Comparison of ENCODE assay signal across 26 cellular contexts in the genomic region with DNA sequence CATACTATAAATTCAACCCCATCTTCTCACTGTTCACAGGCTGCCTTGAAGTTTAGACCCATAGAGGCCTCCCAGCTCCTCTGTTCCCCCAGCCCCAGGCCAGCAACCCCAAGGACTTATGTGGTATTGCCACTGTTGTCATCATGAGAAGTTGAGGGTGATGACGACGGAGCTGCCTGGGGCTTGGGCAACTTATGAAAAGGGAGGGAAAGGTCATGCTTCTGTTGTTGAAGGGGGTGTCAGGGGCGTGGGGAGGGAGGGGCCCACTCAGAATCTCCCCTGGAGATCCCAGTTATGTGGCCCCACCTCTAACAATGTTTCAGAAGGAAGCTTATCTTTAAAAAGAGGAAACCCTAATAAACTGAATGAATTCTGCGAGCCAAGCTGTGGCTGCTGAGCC. TPM values are rescaled to one million over a fixed set of nuclear protein-coding genes. Genes with fewer than 3 reads are reported as not detected.
"Had no signal": no experiment of that assay in that cellular context is flagged by ENCODE, and none has a peak within 500 bp of the region (broad histone marks: within the 10 kb centered on the region; RNA-seq: fewer than 3 reads in every experiment).

No MANE protein-coding gene starts in this region.

- H3K27me3 Mint-ChIP-seq: activated naive CD8-positive, alpha-beta T cell treated with anti-CD3 and anti-CD28 coated beads, Interleukin-2, amount 50 U/mL, for 24 hours had no signal

- H3K9me3 Mint-ChIP-seq: activated naive CD8-positive, alpha-beta T cell treated with anti-CD3 and anti-CD28 coated beads, Interleukin-2, amount 50 U/mL, for 24 hours; activated T-helper 1 cell treated with anti-CD3 and anti-CD28 coated beads, Interleukin-12 subunit alpha, Interleukin-12 subunit beta, Interleukin-2, Interleukin-4 antibody, amounts not matched to agents 30 ng/mL and 10 ng/mL and 1 ng/mL, durations not matched to agents 14 hours and 24 hours and 36 hours; WTC11 had no signal

- H3K36me3 Mint-ChIP-seq: activated naive CD4-positive, alpha-beta T cell treated with anti-CD3 and anti-CD28 coated beads, Interleukin-2, amount 50 U/mL, for 72 hours; WTC11 had no signal

- DNase-seq: activated CD4-positive, alpha-beta T cell treated with anti-CD3 and anti-CD28 coated beads for 48 hours; activated CD4-positive, alpha-beta T cell treated with anti-CD3 and anti-CD28 coated beads, Interleukin-2, amount 50 U/mL, for 4 hours; activated CD4-positive, CD25-positive, alpha-beta regulatory T cell treated with anti-CD3 and anti-CD28 coated beads, Interleukin-2, amount 50 U/mL, for 72 hours; activated CD8-positive, alpha-beta memory T cell treated with anti-CD3 and anti-CD28 coated beads, Interleukin-2, amount 50 U/mL, for 48 hours; activated CD8-positive, alpha-beta T cell treated with anti-CD3 and anti-CD28 coated beads, Interleukin-2, amount 10 ng/mL, durations not matched to agents 7 days and 5 days; activated effector memory CD4-positive, alpha-beta T cell treated with Interleukin-2 at 50 U/mL for 16 hours; activated naive CD4-positive, alpha-beta T cell treated with Interleukin-2 at 50 U/mL for 16 hours; activated naive CD8-positive, alpha-beta T cell treated with anti-CD3 and anti-CD28 coated beads, Interleukin-2, amount 50 U/mL, for 24 hours; activated T-cell treated with anti-CD3 and anti-CD28 coated beads, Interleukin-2, amount 50 U/mL, for 1 hour; amniotic stem cell; body of pancreas; central memory CD4-positive, alpha-beta T cell; Karpas-422; MM.1S; NCI-H1105; NCI-H1436 treated with DMSO at 0.1 percent for 48 hours; NCI-H187; NCI-H2081; NCI-H524; Peyer's patch; SHP77; T-helper 1 cell had no signal

- H3K27me3 ChIP-seq: ascending aorta, body of pancreas, Peyer's patch had no signal

- H3K27ac Mint-ChIP-seq: activated CD8-positive, alpha-beta T cell treated with anti-CD3 and anti-CD28 coated beads, Interleukin-2, amount 10 ng/mL, durations not matched to agents 7 days and 5 days; activated naive CD4-positive, alpha-beta T cell treated with anti-CD3 and anti-CD28 coated beads, Interleukin-2, amount 50 U/mL, for 72 hours; activated naive CD8-positive, alpha-beta T cell treated with anti-CD3 and anti-CD28 coated beads, Interleukin-2, amount 50 U/mL, for 24 hours; activated T-helper 1 cell treated with anti-CD3 and anti-CD28 coated beads, Interleukin-12 subunit alpha, Interleukin-12 subunit beta, Interleukin-2, Interleukin-4 antibody, amounts not matched to agents 30 ng/mL and 10 ng/mL and 1 ng/mL, durations not matched to agents 14 hours and 24 hours and 36 hours; WTC11 had no signal

- H3K9me3 ChIP-seq: ascending aorta, body of pancreas, Peyer's patch had no signal

- H3K36me3 ChIP-seq: ascending aorta, Peyer's patch had no signal

- H3K4me3 ChIP-seq: ascending aorta, body of pancreas, Peyer's patch had no signal

- ATAC-seq: activated CD8-positive, alpha-beta T cell treated with anti-CD3 and anti-CD28 coated beads, Interleukin-2, amount 10 ng/mL, durations not matched to agents 7 days and 5 days; activated naive CD4-positive, alpha-beta T cell treated with anti-CD3 and anti-CD28 coated beads, Interleukin-2, amount 50 U/mL, for 72 hours; activated naive CD8-positive, alpha-beta T cell treated with anti-CD3 and anti-CD28 coated beads, Interleukin-2, amount 50 U/mL, for 24 hours; body of pancreas; WTC11 had no signal

- H3K4me3 Mint-ChIP-seq: activated CD8-positive, alpha-beta T cell treated with anti-CD3 and anti-CD28 coated beads, Interleukin-2, amount 10 ng/mL, durations not matched to agents 7 days and 5 days; activated naive CD8-positive, alpha-beta T cell treated with anti-CD3 and anti-CD28 coated beads, Interleukin-2, amount 50 U/mL, for 24 hours; activated T-helper 1 cell treated with anti-CD3 and anti-CD28 coated beads, Interleukin-12 subunit alpha, Interleukin-12 subunit beta, Interleukin-2, Interleukin-4 antibody, amounts not matched to agents 30 ng/mL and 10 ng/mL and 1 ng/mL, durations not matched to agents 14 hours and 24 hours and 36 hours; WTC11 had no signal

- H3K27ac ChIP-seq: ascending aorta, body of pancreas, Peyer's patch had no signal

RNA-seq across cellular contexts. Expression of a gene that starts 4.2 kb away (rescaled TPM):
- total RNA-seq: ascending aorta, body of pancreas had no signal
